ENCODE assay signal across 20 cellular contexts in genomic region chr1:17434016-17434415, GRCh38. TPM values are rescaled to one million over a fixed set of nuclear protein-coding genes. Genes with fewer than 3 reads are reported as not detected.
DNase-seq lines count a peak whose midpoint lies in the region; ATAC-seq and TF ChIP-seq lines count a peak whose summit lies in the region.
"Had no signal": no experiment of that assay in that cellular context is flagged by ENCODE, and none has a peak within 500 bp of the region (broad histone marks: within the 10 kb centered on the region; RNA-seq: fewer than 3 reads in every experiment).

No MANE protein-coding gene starts in this region.

- no peak for TF ChIP-seq CTCF in A673 (conservative IDR thresholded peaks at IDR 0.05; ENCODE audit: low read depth, low read length)
- TF ChIP-seq CTCF in adrenal gland (IDR thresholded peaks at IDR 0.05): no peak
- TF ChIP-seq CTCF in osteocyte (IDR thresholded peaks at IDR 0.05): no peak

- H3K27ac Mint-ChIP-seq in T-helper 17 cell (peak overlapping the region; percentile 37), osteocyte (ENCODE audit: unreplicated experiment) (no peak overlapping the region)
- H3K27ac Mint-ChIP-seq: activated naive CD4-positive, alpha-beta T cell treated with anti-CD3 and anti-CD28 coated beads, Interleukin-2, amount 50 U/mL, for 24 hours had no signal

- H3K4me3 Mint-ChIP-seq in T-helper 17 cell: no peak overlapping the region
- H3K4me3 Mint-ChIP-seq in osteocyte (ENCODE audit: unreplicated experiment): no peak overlapping the region
- H3K4me3 Mint-ChIP-seq: activated naive CD4-positive, alpha-beta T cell treated with anti-CD3 and anti-CD28 coated beads, Interleukin-2, amount 50 U/mL, for 24 hours had no signal

- H3K27me3 ChIP-seq in A673 (replicated peaks; ENCODE audit: insufficient read depth, low read depth, low read length, poor library complexity) (no peaks in the 10 kb centered on the region), iPS-18a (ENCODE audit: control insufficient read depth, insufficient read depth, low read length) (no peaks in the 10 kb centered on the region), adrenal gland (no peaks in the 10 kb centered on the region)
- H3K27me3 ChIP-seq: left lung had no signal

- H3K4me1 Mint-ChIP-seq in T-helper 17 cell (peaks cover 28% of the 10 kb centered on the region), osteocyte (ENCODE audit: unreplicated experiment) (peaks cover 20% of the 10 kb centered on the region)

- no peak overlapping the region for H3K4me3 ChIP-seq in A673 (ENCODE audit: low read depth, low read length, poor library complexity, severe bottlenecking)
- peak overlapping the region; percentile 36 for H3K4me3 ChIP-seq in iPS-18a (ENCODE audit: low read length)
- no peak overlapping the region for H3K4me3 ChIP-seq in adrenal gland
- H3K4me3 ChIP-seq: left lung, mucosa of descending colon, thoracic aorta had no signal

- ATAC-seq in T-helper 17 cell: no peak
- ATAC-seq: left lung, mucosa of descending colon had no signal

- H3K36me3 Mint-ChIP-seq in T-helper 17 cell (ENCODE audit: low read depth): no peaks in the 10 kb centered on the region
- peaks cover 22% of the 10 kb centered on the region for H3K36me3 Mint-ChIP-seq in osteocyte (ENCODE audit: unreplicated experiment)

- H3K9me3 ChIP-seq in A673 (ENCODE audit: low read depth, low read length, poor library complexity, severe bottlenecking) (no peaks in the 10 kb centered on the region), T-helper 17 cell (ENCODE audit: control insufficient read depth, low read length, poor library complexity, severe bottlenecking) (no peaks in the 10 kb centered on the region), iPS-18a (ENCODE audit: control insufficient read depth, low read depth, low read length) (no peaks in the 10 kb centered on the region), adrenal gland (replicated peaks in 1 of 3) (no peaks in the 10 kb centered on the region)
- H3K9me3 ChIP-seq: left lung, mucosa of descending colon, thoracic aorta had no signal

- POLR2A ChIA-PET in A673 (lab: Charles Lee; ENCODE audit: low non-redundant PET): no interaction called here

- H3K36me3 ChIP-seq in A673 (ENCODE audit: insufficient read depth, low read length, poor library complexity, severe bottlenecking): peaks cover 58% of the 10 kb centered on the region
- peaks cover 62% of the 10 kb centered on the region for H3K36me3 ChIP-seq in iPS-18a (ENCODE audit: control insufficient read depth, low read depth, low read length)
- peaks cover 0 to 10% of the 10 kb centered on the region in 2 donors for H3K36me3 ChIP-seq in adrenal gland (replicated peaks in 1 of 2)
- H3K36me3 ChIP-seq: thoracic aorta had no signal

- H3K27me3 Mint-ChIP-seq in T-helper 17 cell (no peaks in the 10 kb centered on the region), osteocyte (ENCODE audit: unreplicated experiment) (no peaks in the 10 kb centered on the region)
- H3K27me3 Mint-ChIP-seq: activated naive CD4-positive, alpha-beta T cell treated with anti-CD3 and anti-CD28 coated beads, Interleukin-2, amount 50 U/mL, for 24 hours had no signal

- H3K9me3 Mint-ChIP-seq in osteocyte (ENCODE audit: unreplicated experiment): no peaks in the 10 kb centered on the region
- H3K9me3 Mint-ChIP-seq: activated naive CD4-positive, alpha-beta T cell treated with anti-CD3 and anti-CD28 coated beads, Interleukin-2, amount 50 U/mL, for 24 hours had no signal

- CTCF ChIA-PET in A673 (lab: Charles Lee): no interaction called here

- H3K27ac ChIP-seq in A673 (ENCODE audit: low read depth, low read length, poor library complexity, severe bottlenecking) (peak overlapping the region; percentile 3), iPS-18a (ENCODE audit: low read length) (peak overlapping the region; percentile 38), adrenal gland (no peak overlapping the region)
- H3K27ac ChIP-seq: left lung, thoracic aorta had no signal

- intact Hi-C loops in A673 (cut with micrococcal nuclease; ENCODE audit: unreplicated experiment) (no loop called here), adrenal gland (cut with DNase I) (no loop called here)

- TF ChIP-seq POLR2A in adrenal gland (IDR thresholded peaks at IDR 0.05) (no peak), erythroblast (IDR thresholded peaks at IDR 0.05; ENCODE audit: low read length) (no peak)

- peaks cover 8% of the 10 kb centered on the region for H3K4me1 ChIP-seq in A673 (ENCODE audit: insufficient read depth, low read length, poor library complexity, severe bottlenecking)
- H3K4me1 ChIP-seq in iPS-18a (ENCODE audit: control insufficient read depth, low read depth, low read length): peaks cover 59% of the 10 kb centered on the region
- peaks cover 8 to 20% of the 10 kb centered on the region in 2 donors for H3K4me1 ChIP-seq in adrenal gland (replicated peaks in 1 of 2)

- no TSS peak for BruUV-seq in A673 (replicated peaks; lab: Mats Ljungman, UMichigan)

- 82 to 94% (median 90%) methylated on average over 2 to 3 of the region's 3 CpGs for WGBS in adrenal gland, 4 donors

- no peak overlapping the region for H3K9ac ChIP-seq in iPS-18a (ENCODE audit: low read length)

- no peak for DNase-seq in A673 (ENCODE audit: low spot score)
- DNase-seq in ELF-1 (ENCODE audit: low read depth, low spot score): peak; percentile 75
- no peak for DNase-seq in T-helper 17 cell
- no peak for DNase-seq in adrenal gland
- DNase-seq in erythroblast (lab: John Stamatoyannopoulos, UW): no peak
- DNase-seq in osteocyte (ENCODE audit: extremely low spot score, unreplicated experiment): no peak
- DNase-seq in Ammon's horn (ENCODE audit: low spot score): no peak
- DNase-seq: ACHN; activated CD4-positive, alpha-beta T cell treated with anti-CD3 and anti-CD28 coated beads, Interleukin-2, amount 50 U/mL, for 1 hour; COR-L47; cortex of kidney; mucosa of descending colon; NCI-H1105 treated with DMSO at 0.1 percent for 48 hours; NCI-H2107; NCI-H510A; stimulated activated CD4-positive, alpha-beta T cell treated with anti-CD3 and anti-CD28 coated beads, Interleukin-12 subunit alpha, Interleukin-12 subunit beta, amount 100 ng/mL, for 4 hours had no signal

RNA-seq across cellular contexts. Expression of gene RCC2, which starts 5.5 kb away (rescaled TPM):
- 180 and 182 TPM in 2 replicates for total RNA-seq in A673 (2021)
- total RNA-seq in T-helper 17 cell: 10 to 100 TPM; 30.3 to 35.3 TPM
- 10 to 100 TPM; 23.5 to 38.3 (median 30.7) TPM for total RNA-seq in adrenal gland
- 10 to 100 TPM; 19.3 to 30.2 (median 26.7) TPM for polyA plus RNA-seq in adrenal gland
- 102 and 104 TPM in 2 replicates for total RNA-seq in osteocyte

Comparison
In these comparisons a context has a peak if more than half of its experiments do, and no peak if none do; other contexts are left out.
1. H3K27ac ChIP-seq: peak in A673 (single experiment) and iPS-18a (single experiment); none in adrenal gland (0 of 5).